Comparison of ENCODE assay signal across 15 cellular contexts in genomic region chr14:59140441-59140840, GRCh38. TPM values are rescaled to one million over a fixed set of nuclear protein-coding genes. Genes with fewer than 3 reads are reported as not detected.
DNase-seq lines count a peak whose midpoint lies in the region; FAIRE-seq and TF ChIP-seq lines count a peak whose summit lies in the region.
"Had no signal": no experiment of that assay in that cellular context is flagged by ENCODE, and none has a peak within 500 bp of the region (broad histone marks: within the 10 kb centered on the region; RNA-seq: fewer than 3 reads in every experiment).

No MANE protein-coding gene starts in this region.

- H3K4me1 Mint-ChIP-seq in type B pancreatic cell (ENCODE audit: unreplicated experiment), result peaks cover 21% of the 10 kb centered on the region
- H3K4me1 Mint-ChIP-seq: CD4-positive, CD25-positive, alpha-beta regulatory T cell had no signal

- WGBS in spleen, 5 donors, result 50 to 70% (median 65%) methylated on average over 2 of the region's 2 CpGs

- DNase-seq in NCI-H524 (lab: John Stamatoyannopoulos, UW) (peak; percentile 80 to 89), NCI-H524 treated with DMSO at 0.1 percent for 48 hours (lab: John Stamatoyannopoulos, UW) (no peak), HTR-8/SVneo (ENCODE audit: insufficient read length, low spot score) (no peak), amniotic epithelial cell (ENCODE audit: low read depth) (peak; percentile 55), type B pancreatic cell (ENCODE audit: extremely low spot score, unreplicated experiment) (no peak), mucosa of gallbladder (ENCODE audit: low spot score) (no peak), spleen (no peak)
- DNase-seq: 8988T; CD4-positive, CD25-positive, alpha-beta regulatory T cell; DMS79; GM23248 had no signal

- peak; percentile 93 for FAIRE-seq in HTR-8/SVneo (lab: Jason Lieb, UNC)
- FAIRE-seq: GM12878, GM18507, H54 had no signal

- TF ChIP-seq POLR2A in spleen (IDR thresholded peaks at IDR 0.05), result no peak

- no peak overlapping the region for H3K4me3 ChIP-seq in spleen
- H3K4me3 ChIP-seq: BLaER1 treated with 17β-estradiol and CSF1 and Interleukin-3, amounts not matched to agents 10 nM and 100 nM; GM12878; GM23248 had no signal

- TF ChIP-seq CTCF in type B pancreatic cell (conservative IDR thresholded peaks at IDR 0.05), result no peak
- TF ChIP-seq CTCF in spleen (IDR thresholded peaks at IDR 0.05 in 8 of 11, conservative IDR thresholded peaks at IDR 0.05 in 3 of 11), result no peak

- H3K9me3 ChIP-seq in spleen, result no peaks in the 10 kb centered on the region
- H3K9me3 ChIP-seq: BLaER1 treated with 17β-estradiol and CSF1 and Interleukin-3, amounts not matched to agents 10 nM and 100 nM had no signal

- intact Hi-C loops in spleen (cut with DNase I; ENCODE audit: low total_unique reads), result no loop called here

- H3K9me3 Mint-ChIP-seq in type B pancreatic cell, result no peaks in the 10 kb centered on the region

- H3K27ac Mint-ChIP-seq in type B pancreatic cell, result no peak overlapping the region
- H3K27ac Mint-ChIP-seq: CD4-positive, CD25-positive, alpha-beta regulatory T cell had no signal

- H3K27ac ChIP-seq in spleen, result no peak overlapping the region
- H3K27ac ChIP-seq: BLaER1 treated with 17β-estradiol and CSF1 and Interleukin-3, amounts not matched to agents 10 nM and 100 nM; GM23248 had no signal

- no peaks in the 10 kb centered on the region for H3K36me3 ChIP-seq in spleen
- H3K36me3 ChIP-seq: BLaER1 treated with 17β-estradiol and CSF1 and Interleukin-3, amounts not matched to agents 10 nM and 100 nM had no signal

- H3K4me1 ChIP-seq in spleen, result no peaks in the 10 kb centered on the region
- H3K4me1 ChIP-seq: BLaER1 treated with 17β-estradiol and CSF1 and Interleukin-3, amounts not matched to agents 10 nM and 100 nM had no signal

- no peaks in the 10 kb centered on the region for H3K36me3 Mint-ChIP-seq in type B pancreatic cell
- H3K36me3 Mint-ChIP-seq: CD4-positive, CD25-positive, alpha-beta regulatory T cell had no signal

- peaks cover 5% of the 10 kb centered on the region for H3K27me3 Mint-ChIP-seq in type B pancreatic cell

- H3K4me3 Mint-ChIP-seq in type B pancreatic cell, result peak overlapping the region; percentile 42
- H3K4me3 Mint-ChIP-seq: CD4-positive, CD25-positive, alpha-beta regulatory T cell had no signal

- H3K27me3 ChIP-seq in spleen (replicated peaks in 1 of 7), result no peaks in the 10 kb centered on the region
- H3K27me3 ChIP-seq: BLaER1 treated with 17β-estradiol and CSF1 and Interleukin-3, amounts not matched to agents 10 nM and 100 nM had no signal

RNA-seq across cellular contexts. Expression of gene DAAM1, which starts 48.0 kb away (rescaled TPM):
- 64.3 and 70.6 TPM in 2 replicates for total RNA-seq in type B pancreatic cell (ENCODE audit: low replicate concordance)
- total RNA-seq in mucosa of gallbladder, result 37.9 TPM
- total RNA-seq in spleen, result 10 to 100 TPM; 27.1 to 76.1 (median 37.5) TPM
- polyA plus RNA-seq in spleen, result 10 to 100 TPM in 1 of 3 donors, 1 to 10 TPM in 2; 8.3 to 10.7 (median 9.7) TPM

Comparison
In these comparisons a context has a peak if more than half of its experiments do, and no peak if none do; other contexts are left out.
1. DNase-seq: peak in NCI-H524 (2 of 2) and amniotic epithelial cell (single experiment); none in NCI-H524 treated with DMSO at 0.1 percent for 48 hours (single experiment), HTR-8/SVneo (single experiment), type B pancreatic cell (single experiment), mucosa of gallbladder (single experiment) and spleen (single experiment).